ENCODE assay signal across 25 cellular contexts in genomic region chr14:71416392-71416791, GRCh38.
DNase-seq lines count a peak whose midpoint lies in the region; ATAC-seq, FAIRE-seq and TF ChIP-seq lines count a peak whose summit lies in the region.
"Had no signal": no experiment of that assay in that cellular context is flagged by ENCODE, and none has a peak within 500 bp of the region (broad histone marks: within the 10 kb centered on the region; RNA-seq: fewer than 3 reads in every experiment).

No MANE protein-coding gene starts in this region.

- H3K36me3 Mint-ChIP-seq in WTC11, result peaks cover 5% of the 10 kb centered on the region
- H3K36me3 Mint-ChIP-seq in CD14-positive monocyte, result peaks cover 35 to 40% of the 10 kb centered on the region in 2 donors

- peaks cover 21% of the 10 kb centered on the region for H3K4me1 Mint-ChIP-seq in WTC11
- H3K4me1 Mint-ChIP-seq in CD14-positive monocyte, result peaks cover 20% of the 10 kb centered on the region

- CTCF ChIA-PET in WTC11 (lab: Charles Lee), result interaction anchor here (1.6 kb wide), 1 partner anchor 250 kb away, joined by 3 read pairs; no protein-coding TSS in a partner anchor

- H3K4me3 Mint-ChIP-seq in WTC11 (no peak overlapping the region), CD14-positive monocyte (no peak overlapping the region)
- H3K4me3 Mint-ChIP-seq: activated CD4-positive, alpha-beta T cell treated with anti-CD3 and anti-CD28 coated beads, Interleukin-2, amount 10 ng/mL, durations not matched to agents 7 days and 5 days; activated naive CD4-positive, alpha-beta T cell treated with anti-CD3 and anti-CD28 coated beads, Interleukin-2, amount 10 ng/mL, durations not matched to agents 7 days and 5 days; CD8-positive, alpha-beta memory T cell; memory B cell had no signal

- intact Hi-C loops in lower leg skin (cut with DNase I; ENCODE audit: low total_unique reads) (no loop called here), CD14-positive monocyte (cut with micrococcal nuclease) (loop anchor here in 1 of 2 donors (10.0 kb wide), 1 partner anchor 272 kb away; no protein-coding TSS in a partner anchor)

- TF ChIP-seq POLR2A in lower leg skin (IDR thresholded peaks at IDR 0.05), result no peak

- H3K27ac Mint-ChIP-seq in WTC11 (no peak overlapping the region), CD14-positive monocyte (peak overlapping the region in 1 of 7 donors; percentile 60)
- H3K27ac Mint-ChIP-seq: activated CD4-positive, alpha-beta T cell treated with anti-CD3 and anti-CD28 coated beads, Interleukin-2, amount 10 ng/mL, durations not matched to agents 7 days and 5 days; activated naive CD4-positive, alpha-beta T cell treated with anti-CD3 and anti-CD28 coated beads, Interleukin-2, amount 10 ng/mL, durations not matched to agents 7 days and 5 days; memory B cell had no signal

- no peak for FAIRE-seq in D721Med (lab: Jason Lieb, UNC)
- FAIRE-seq: A204.1 had no signal

- H3K9me3 Mint-ChIP-seq in WTC11, result peaks cover 11% of the 10 kb centered on the region
- H3K9me3 Mint-ChIP-seq in CD14-positive monocyte, result peaks cover 0 to 3% (median 0%) of the 10 kb centered on the region in 7 donors
- H3K9me3 Mint-ChIP-seq: CD8-positive, alpha-beta memory T cell; memory B cell had no signal

- TF ChIP-seq CTCF in WTC11 (IDR thresholded peaks at IDR 0.05), result no peak
- TF ChIP-seq CTCF in fibroblast of mammary gland (conservative IDR thresholded peaks at IDR 0.05; ENCODE audit: control insufficient read depth, insufficient read depth, low read depth, low read length), result no peak
- TF ChIP-seq CTCF in lower leg skin (IDR thresholded peaks at IDR 0.05), result no peak
- no peak for TF ChIP-seq CTCF in D721Med (IDR thresholded peaks at IDR 0.05; ENCODE audit: insufficient read depth, missing control alignments)
- TF ChIP-seq CTCF in CD14-positive monocyte (IDR thresholded peaks at IDR 0.05), result no peak

- H3K4me3 ChIP-seq in fibroblast of mammary gland (ENCODE audit: control insufficient read depth, low read depth, low read length) (no peak overlapping the region), lower leg skin (ENCODE audit: low read depth, poor library complexity, severe bottlenecking) (no peak overlapping the region)
- H3K4me3 ChIP-seq: psoas muscle, stomach, tibial nerve had no signal

- POLR2A ChIA-PET in WTC11 (lab: Charles Lee), result no interaction called here

- peak; percentile 14 for DNase-seq in A172 (ENCODE audit: low spot score)
- peak; percentile 70 for DNase-seq in HPDE6-E6E7 (ENCODE audit: extremely low spot score)
- no peak for DNase-seq in WTC11 (ENCODE audit: low spot score)
- peak; percentile 27 for DNase-seq in fibroblast of mammary gland (ENCODE audit: low read depth)
- DNase-seq in lower leg skin (ENCODE audit: low spot score in 2 of 2), result no peak
- no peak for DNase-seq in D721Med (ENCODE audit: insufficient read length, low spot score)
- DNase-seq in NCI-H1417 (lab: John Stamatoyannopoulos, UW), result no peak
- DNase-seq in CD14-positive monocyte (ENCODE audit: low spot score), result no peak
- DNase-seq: activated CD4-positive, alpha-beta T cell treated with anti-CD3 and anti-CD28 coated beads, Interleukin-2, amount 10 ng/mL, durations not matched to agents 7 days and 5 days; activated naive CD4-positive, alpha-beta T cell treated with anti-CD3 and anti-CD28 coated beads, Interleukin-2, amount 10 ng/mL, durations not matched to agents 7 days and 5 days; amygdala; caudate nucleus; CD8-positive, alpha-beta memory T cell; DMS53; HCEC 1CT; left cardiac atrium; NCI-H1417 treated with DMSO at 0.1 percent for 48 hours; NCI-H2107; NCI-H524; psoas muscle; SK-N-SH; stomach had no signal

- WGBS in lower leg skin, 2 donors, result 91 to 94% methylated on average over 3 of the region's 3 CpGs

- ATAC-seq in WTC11, result no peak
- ATAC-seq: left cardiac atrium, psoas muscle had no signal

- H3K27me3 Mint-ChIP-seq in WTC11 (ENCODE audit: low read depth) (no peaks in the 10 kb centered on the region), CD14-positive monocyte (ENCODE audit: low read depth in 3 of 3) (no peaks in the 10 kb centered on the region)
- H3K27me3 Mint-ChIP-seq: activated CD4-positive, alpha-beta T cell treated with anti-CD3 and anti-CD28 coated beads, Interleukin-2, amount 10 ng/mL, durations not matched to agents 7 days and 5 days; activated naive CD4-positive, alpha-beta T cell treated with anti-CD3 and anti-CD28 coated beads, Interleukin-2, amount 10 ng/mL, durations not matched to agents 7 days and 5 days; CD8-positive, alpha-beta memory T cell; memory B cell had no signal

TF ChIP-seq in WTC11, 78 proteins besides CTCF, POLR2A, EP300 and RAD21:
- TF ChIP-seq JUN (CRISPR knock-in tag; IDR thresholded peaks at IDR 0.05), result no peak
- 0 out of 2 replicates have a peak, but pooled peaks have one; percentile 42 for TF ChIP-seq HMGA2 (CRISPR knock-in tag; IDR thresholded peaks at IDR 0.05)
- no peak for TF ChIP-seq ZBTB43 (CRISPR knock-in tag; IDR thresholded peaks at IDR 0.05)

Comparison
In these comparisons a context has a peak if more than half of its experiments do, and no peak if none do; other contexts are left out.
1. DNase-seq: peak in A172 (single experiment), HPDE6-E6E7 (single experiment) and fibroblast of mammary gland (single experiment); none in WTC11 (single experiment), lower leg skin (0 of 2), D721Med (single experiment), NCI-H1417 (0 of 3) and CD14-positive monocyte (single experiment).